In the genomic region with DNA sequence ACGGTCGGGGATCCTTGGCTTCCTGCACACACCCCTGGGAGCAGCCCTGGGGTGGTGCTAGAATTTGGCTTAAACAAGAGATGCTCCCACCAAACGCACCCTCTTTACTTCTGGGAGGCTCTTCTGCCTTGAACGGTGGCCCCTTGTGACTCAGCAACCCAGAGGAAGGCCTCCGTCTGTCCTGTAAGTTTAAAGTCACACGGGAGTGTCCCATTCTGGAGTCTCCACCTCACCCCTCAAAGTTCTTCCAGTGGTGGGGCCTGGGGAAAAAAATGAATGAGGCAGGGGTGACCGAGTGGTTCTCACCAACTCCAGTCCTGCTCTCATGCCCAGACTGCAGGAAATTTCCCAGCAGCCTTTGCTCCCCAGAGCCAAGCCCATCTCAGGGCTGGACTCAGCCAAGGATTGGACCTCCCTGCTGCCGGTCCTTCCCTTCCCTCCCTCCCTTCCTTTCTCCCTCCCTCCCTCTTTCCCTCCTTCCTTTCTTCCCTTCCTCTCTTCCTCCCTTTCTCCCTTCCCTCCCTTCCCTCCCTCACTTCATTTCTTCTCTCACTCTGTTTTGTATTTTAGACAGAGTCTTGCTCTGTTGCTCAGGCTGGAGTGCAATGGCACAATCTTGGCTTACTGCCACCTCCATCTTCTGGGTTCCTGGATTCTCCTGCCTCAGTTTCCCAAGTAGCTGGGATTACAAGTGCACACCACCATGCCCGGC, we compare ENCODE assay signal across 10 cellular contexts. TPM values are rescaled to one million over a fixed set of nuclear protein-coding genes. Genes with fewer than 3 reads are reported as not detected.
DNase-seq lines count a peak whose midpoint lies in the region; ATAC-seq, FAIRE-seq and TF ChIP-seq lines count a peak whose summit lies in the region.
"Had no signal": no experiment of that assay in that cellular context is flagged by ENCODE, and none has a peak within 500 bp of the region (broad histone marks: within the 10 kb centered on the region; RNA-seq: fewer than 3 reads in every experiment).

No MANE protein-coding gene starts in this region.

- no peak for TF ChIP-seq EP300 in K562 (IDR thresholded peaks at IDR 0.05; ENCODE audit: low read length)

- DNase-seq in AG10803 (ENCODE audit: low read depth): peak; percentile 59
- peak; percentile 80 for DNase-seq in HTR-8/SVneo (ENCODE audit: insufficient read length, low spot score)
- DNase-seq in K562 (ENCODE audit: extremely low read depth in 1 of 4, low spot score in 3 of 4): peak; percentile 74 to 80 (median 78)
- DNase-seq in head of caudate nucleus: no peak
- DNase-seq in middle frontal gyrus (ENCODE audit: extremely low spot score, low spot score): no peak
- DNase-seq in stimulated activated CD4-positive, alpha-beta T cell treated with anti-CD3 and anti-CD28 coated beads, Interleukin-12 subunit alpha, Interleukin-12 subunit beta, amount 100 ng/mL, for 4 hours: no peak
- DNase-seq: activated CD4-positive, alpha-beta memory T cell treated with anti-CD3 and anti-CD28 coated beads for 36 hours; heart right ventricle had no signal

- peak overlapping the region; percentile 55 for H3K4me3 ChIP-seq in AG10803 (ENCODE audit: low read length)
- peak overlapping the region; percentile 48 for H3K4me3 ChIP-seq in K562

- intact Hi-C loops in K562 (cut with micrococcal nuclease): loop anchor here (5.0 kb wide), 1 partner anchor 48 kb away; no protein-coding TSS in a partner anchor
- intact Hi-C loops in head of caudate nucleus (cut with DNase I): no loop called here

- POLR2A ChIA-PET in K562 (lab: Yijun Ruan, JAX): no interaction called here

- peaks cover 5 to 22% of the 10 kb centered on the region in 2 experiments; a peak in 4 of 5 replicates for H3K27me3 ChIP-seq in K562 (ENCODE audit: control insufficient read depth in 2 of 2, insufficient read depth in 2 of 2, low read length in 2 of 2)

- peak overlapping the region; percentile 50; the same call in 2 of the 3 replicates for H3K27ac ChIP-seq in K562 (ENCODE audit: extremely low read depth, low read depth, low read length)
- H3K27ac ChIP-seq: heart right ventricle had no signal

- CTCF ChIA-PET in K562 (lab: Yijun Ruan, JAX; ENCODE audit: low intra/inter-chr PET ratio): no interaction called here

- no peak for TF ChIP-seq CTCF in AG10803 (conservative IDR thresholded peaks at IDR 0.05; ENCODE audit: low read length)
- no peak for TF ChIP-seq CTCF in K562 (IDR thresholded peaks at IDR 0.05 in 2 of 3, conservative IDR thresholded peaks at IDR 0.05 in 1 of 3; ENCODE audit: insufficient read depth in 2 of 3, low read depth in 1 of 3, low read length in 3 of 3)

- no peaks in the 10 kb centered on the region for H3K36me3 ChIP-seq in K562 (ENCODE audit: control insufficient read depth, insufficient read depth, low read length)
- H3K36me3 ChIP-seq: heart right ventricle had no signal

- H3K9me3 ChIP-seq in K562 (replicated peaks; ENCODE audit: control insufficient read depth, insufficient read depth, low read depth, low read length): no peaks in the 10 kb centered on the region

- in situ Hi-C loops in K562 (cut with MboI): no loop called here

- no TSS peak for BruUV-seq in K562 (replicated peaks; lab: Mats Ljungman, UMichigan)

- TF ChIP-seq POLR2A in K562 (conservative IDR thresholded peaks at IDR 0.05): peak; percentile 68

- H3K9me1 ChIP-seq in K562 (ENCODE audit: control insufficient read depth, insufficient read depth, low read length): no peaks in the 10 kb centered on the region

- no peak for TF ChIP-seq RAD21 in K562 (CRISPR knock-in tag; conservative IDR thresholded peaks at IDR 0.05 in 1 of 2, IDR thresholded peaks at IDR 0.05 in 1 of 2)

- peaks cover 3 to 10% of the 10 kb centered on the region in 2 experiments; a peak in 2 of 5 replicates for H3K4me1 ChIP-seq in K562 (replicated peaks in 1 of 2; ENCODE audit: control insufficient read depth in 2 of 2, insufficient read depth in 2 of 2, low read length in 2 of 2)

- FAIRE-seq in HTR-8/SVneo (lab: Jason Lieb, UNC) (peak; percentile 55), K562 (lab: Jason Lieb, UNC) (peak; percentile 87)
- FAIRE-seq: G401.6 had no signal

- peaks cover 4% of the 10 kb centered on the region; the same call in 2 of the 3 replicates for H3K79me2 ChIP-seq in K562 (ENCODE audit: control insufficient read depth, insufficient read depth, low read length)

- peak; percentile 92 for ATAC-seq in K562

- H4K20me1 ChIP-seq in K562 (replicated peaks; ENCODE audit: control insufficient read depth, insufficient read depth, low read length): no peaks in the 10 kb centered on the region

- H3K9ac ChIP-seq in K562 (ENCODE audit: insufficient read depth in 1 of 2, low read depth in 2 of 2, low read length in 2 of 2): peak overlapping the region; percentile 66 to 89

- 15% methylated on average over 9 of the region's 9 CpGs for WGBS in K562 (ENCODE audit: insufficient coverage, low coverage, missing lambda C conversion rate)

- H3K4me2 ChIP-seq in K562 (ENCODE audit: insufficient read depth, low read length): peak overlapping the region; percentile 89

- peak overlapping the region; percentile 93 for H2AFZ ChIP-seq in K562 (ENCODE audit: low read depth, low read length)

RNA-seq across cellular contexts. Expression of a gene that starts 11.4 kb away (rescaled TPM):
- total RNA-seq in K562 (2011; cell fraction: chromatin; rRNA removed; ENCODE audit: low replicate concordance): not detected in 2 replicates
- total RNA-seq in K562 (2011; cell fraction: nucleolus; rRNA removed): not detected in 2 replicates
- total RNA-seq in K562 (2011; cell fraction: nucleoplasm; rRNA removed): not detected in 2 replicates
- not detected in 2 replicates for total RNA-seq in K562 (2014; rRNA removed)
- not detected in 2 replicates for total RNA-seq in K562 (2014; rRNA removed; fragmentation: Illumina TruSeq; extraction: Trizol)
- not detected in 2 replicates for total RNA-seq in K562 (2015; rRNA removed; fragmentation: Illumina TruSeq; extraction: Trizol)
- not detected in 2 replicates for total RNA-seq in K562 (2021)
- not detected in 2 replicates for polyA plus RNA-seq in K562 (2011; rRNA removed)
- polyA plus RNA-seq in K562 (2011; cell fraction: cytosol; rRNA removed): not detected in 2 replicates
- not detected in 2 replicates for polyA plus RNA-seq in K562 (2011; cell fraction: nucleus; rRNA removed)
- not detected in 2 replicates for polyA plus RNA-seq in K562 (2012)
- not detected in 2 replicates for polyA plus RNA-seq in K562 (2014; fragmentation: Illumina TruSeq; extraction: Trizol)
- not detected for polyA plus RNA-seq in K562 (2014; fragmentation: Nextera tagmentation; extraction: Ambion mirVana)
- polyA plus RNA-seq in K562 (2014; rRNA removed): not detected in 2 replicates
- polyA minus RNA-seq in K562 (2011; rRNA and poly(A)+ RNA removed): not detected in 2 replicates
- not detected in 2 replicates for polyA minus RNA-seq in K562 (2011; cell fraction: cytosol; rRNA and poly(A)+ RNA removed)
- polyA minus RNA-seq in K562 (2011; cell fraction: nucleus; rRNA and poly(A)+ RNA removed): not detected in 2 replicates
- total RNA-seq: activated CD4-positive, alpha-beta memory T cell treated with anti-CD3 and anti-CD28 coated beads for 36 hours; neural crest cell had no signal

RNA-seq across cellular contexts. Expression of a gene that starts 23.7 kb away (rescaled TPM):
- not detected in 2 replicates for total RNA-seq in K562 (2011; cell fraction: chromatin; rRNA removed; ENCODE audit: low replicate concordance)
- total RNA-seq in K562 (2011; cell fraction: nucleolus; rRNA removed): not detected in 2 replicates
- not detected in 2 replicates for total RNA-seq in K562 (2011; cell fraction: nucleoplasm; rRNA removed)
- not detected in 2 replicates for total RNA-seq in K562 (2014; rRNA removed)
- not detected in 2 replicates for total RNA-seq in K562 (2014; rRNA removed; fragmentation: Illumina TruSeq; extraction: Trizol)
- total RNA-seq in K562 (2015; rRNA removed; fragmentation: Illumina TruSeq; extraction: Trizol): not detected in 2 replicates
- not detected in 2 replicates for total RNA-seq in K562 (2021)
- not detected in 2 replicates for polyA plus RNA-seq in K562 (2011; rRNA removed)
- polyA plus RNA-seq in K562 (2011; cell fraction: cytosol; rRNA removed): not detected in 2 replicates
- polyA plus RNA-seq in K562 (2011; cell fraction: nucleus; rRNA removed): not detected in 2 replicates
- not detected in 2 replicates for polyA plus RNA-seq in K562 (2012)
- not detected in 2 replicates for polyA plus RNA-seq in K562 (2014; fragmentation: Illumina TruSeq; extraction: Trizol)
- not detected for polyA plus RNA-seq in K562 (2014; fragmentation: Nextera tagmentation; extraction: Ambion mirVana)
- not detected in 2 replicates for polyA plus RNA-seq in K562 (2014; rRNA removed)
- polyA minus RNA-seq in K562 (2011; rRNA and poly(A)+ RNA removed): not detected in 2 replicates
- polyA minus RNA-seq in K562 (2011; cell fraction: cytosol; rRNA and poly(A)+ RNA removed): not detected in 2 replicates
- polyA minus RNA-seq in K562 (2011; cell fraction: nucleus; rRNA and poly(A)+ RNA removed): not detected in 2 replicates
- total RNA-seq: activated CD4-positive, alpha-beta memory T cell treated with anti-CD3 and anti-CD28 coated beads for 36 hours; neural crest cell had no signal

RNA-seq across cellular contexts. Expression of a gene that starts 38.1 kb away (rescaled TPM):
- total RNA-seq in K562 (2011; cell fraction: chromatin; rRNA removed; ENCODE audit: low replicate concordance): not detected in 2 replicates
- 0.17 TPM in 1 of 2 replicates, not detected in the other for total RNA-seq in K562 (2011; cell fraction: nucleolus; rRNA removed)
- 0.23 TPM in 1 of 2 replicates, not detected in the other for total RNA-seq in K562 (2011; cell fraction: nucleoplasm; rRNA removed)
- total RNA-seq in K562 (2014; rRNA removed): not detected in 2 replicates
- not detected in 2 replicates for total RNA-seq in K562 (2014; rRNA removed; fragmentation: Illumina TruSeq; extraction: Trizol)
- total RNA-seq in K562 (2015; rRNA removed; fragmentation: Illumina TruSeq; extraction: Trizol): not detected in 2 replicates
- total RNA-seq in K562 (2021): 0.13 TPM in 1 of 2 replicates, not detected in the other
- 0.03 and 0.06 TPM in 2 replicates for polyA plus RNA-seq in K562 (2011; rRNA removed)
- 0.04 and 0.12 TPM in 2 replicates for polyA plus RNA-seq in K562 (2011; cell fraction: cytosol; rRNA removed)
- polyA plus RNA-seq in K562 (2011; cell fraction: nucleus; rRNA removed): 0.04 and 0.06 TPM in 2 replicates
- polyA plus RNA-seq in K562 (2012): 0.09 and 0.21 TPM in 2 replicates
- polyA plus RNA-seq in K562 (2014; fragmentation: Illumina TruSeq; extraction: Trizol): 0.04 and 0.07 TPM in 2 replicates
- polyA plus RNA-seq in K562 (2014; fragmentation: Nextera tagmentation; extraction: Ambion mirVana): under 1 TPM in 1 of 2 experiments, not detected in 1; 0.06 TPM
- not detected in 2 replicates for polyA plus RNA-seq in K562 (2014; rRNA removed)
- 0.03 and 0.04 TPM in 2 replicates for polyA minus RNA-seq in K562 (2011; rRNA and poly(A)+ RNA removed)
- not detected in 2 replicates for polyA minus RNA-seq in K562 (2011; cell fraction: cytosol; rRNA and poly(A)+ RNA removed)
- not detected in 2 replicates for polyA minus RNA-seq in K562 (2011; cell fraction: nucleus; rRNA and poly(A)+ RNA removed)

RNA-seq across cellular contexts. Expression of a gene that starts 49.5 kb away (rescaled TPM):
- 3.4 and 12.7 TPM in 2 replicates for total RNA-seq in K562 (2011; cell fraction: chromatin; rRNA removed; ENCODE audit: low replicate concordance)
- 3.7 and 7.0 TPM in 2 replicates for total RNA-seq in K562 (2011; cell fraction: nucleolus; rRNA removed)
- total RNA-seq in K562 (2011; cell fraction: nucleoplasm; rRNA removed): 3.8 and 5.1 TPM in 2 replicates
- total RNA-seq in K562 (2014; rRNA removed): 0.14 and 0.41 TPM in 2 replicates
- 0.15 TPM in 1 of 2 replicates, not detected in the other for total RNA-seq in K562 (2014; rRNA removed; fragmentation: Illumina TruSeq; extraction: Trizol)
- 0.58 and 1.1 TPM in 2 replicates for total RNA-seq in K562 (2015; rRNA removed; fragmentation: Illumina TruSeq; extraction: Trizol)
- 0.35 and 0.51 TPM in 2 replicates for total RNA-seq in K562 (2021)
- 0.35 and 0.39 TPM in 2 replicates for polyA plus RNA-seq in K562 (2011; rRNA removed)
- 0.28 and 0.30 TPM in 2 replicates for polyA plus RNA-seq in K562 (2011; cell fraction: cytosol; rRNA removed)
- 2.2 and 3.5 TPM in 2 replicates for polyA plus RNA-seq in K562 (2011; cell fraction: nucleus; rRNA removed)
- polyA plus RNA-seq in K562 (2012): 0.65 and 2.6 TPM in 2 replicates
- 0.09 and 0.30 TPM in 2 replicates for polyA plus RNA-seq in K562 (2014; fragmentation: Illumina TruSeq; extraction: Trizol)
- under 1 TPM; 0.03 to 0.04 TPM for polyA plus RNA-seq in K562 (2014; fragmentation: Nextera tagmentation; extraction: Ambion mirVana)
- 0.05 and 0.35 TPM in 2 replicates for polyA plus RNA-seq in K562 (2014; rRNA removed)
- polyA minus RNA-seq in K562 (2011; rRNA and poly(A)+ RNA removed): 0.95 and 1.2 TPM in 2 replicates
- polyA minus RNA-seq in K562 (2011; cell fraction: cytosol; rRNA and poly(A)+ RNA removed): not detected in 2 replicates
- polyA minus RNA-seq in K562 (2011; cell fraction: nucleus; rRNA and poly(A)+ RNA removed): 1.9 and 2.4 TPM in 2 replicates
- total RNA-seq: neural crest cell had no signal

RNA-seq across cellular contexts. Expression of a gene that starts 54.8 kb away (rescaled TPM):
- 14.5 and 27.5 TPM in 2 replicates for total RNA-seq in K562 (2011; cell fraction: chromatin; rRNA removed; ENCODE audit: low replicate concordance)
- total RNA-seq in K562 (2011; cell fraction: nucleolus; rRNA removed): 22.8 and 23.9 TPM in 2 replicates
- total RNA-seq in K562 (2011; cell fraction: nucleoplasm; rRNA removed): 15.2 and 19.7 TPM in 2 replicates
- total RNA-seq in K562 (2014; rRNA removed) (10.3 and 11.8 TPM in 2 replicates), K562 (2014; rRNA removed; fragmentation: Illumina TruSeq; extraction: Trizol) (1.2 and 1.9 TPM in 2 replicates), K562 (2015; rRNA removed; fragmentation: Illumina TruSeq; extraction: Trizol) (5.0 and 6.6 TPM in 2 replicates), K562 (2021) (13.2 and 13.5 TPM in 2 replicates)
- polyA plus RNA-seq in K562 (2011; rRNA removed) (2.1 and 5.6 TPM in 2 replicates), K562 (2014; fragmentation: Illumina TruSeq; extraction: Trizol) (1.8 and 4.8 TPM in 2 replicates), K562 (2014; fragmentation: Nextera tagmentation; extraction: Ambion mirVana) (under 1 TPM; 0.11 to 0.17 TPM), K562 (2014; rRNA removed) (8.4 and 9.5 TPM in 2 replicates)
- 3.3 and 7.9 TPM in 2 replicates for polyA plus RNA-seq in K562 (2011; cell fraction: cytosol; rRNA removed)
- 33.0 and 40.2 TPM in 2 replicates for polyA plus RNA-seq in K562 (2011; cell fraction: nucleus; rRNA removed)
- 8.9 and 9.6 TPM in 2 replicates for polyA plus RNA-seq in K562 (2012)
- polyA minus RNA-seq in K562 (2011; rRNA and poly(A)+ RNA removed): 1.6 and 2.5 TPM in 2 replicates
- polyA minus RNA-seq in K562 (2011; cell fraction: cytosol; rRNA and poly(A)+ RNA removed): 4.5 and 6.8 TPM in 2 replicates
- 5.1 and 8.1 TPM in 2 replicates for polyA minus RNA-seq in K562 (2011; cell fraction: nucleus; rRNA and poly(A)+ RNA removed)

Comparison
In these comparisons a context has a peak if more than half of its experiments do, and no peak if none do; other contexts are left out.
1. DNase-seq: peak in AG10803 (single experiment), HTR-8/SVneo (single experiment) and K562 (4 of 4); none in head of caudate nucleus (0 of 42), middle frontal gyrus (single experiment) and stimulated activated CD4-positive, alpha-beta T cell treated with anti-CD3 and anti-CD28 coated beads, Interleukin-12 subunit alpha, Interleukin-12 subunit beta, amount 100 ng/mL, for 4 hours (single experiment).